In the genomic region with DNA sequence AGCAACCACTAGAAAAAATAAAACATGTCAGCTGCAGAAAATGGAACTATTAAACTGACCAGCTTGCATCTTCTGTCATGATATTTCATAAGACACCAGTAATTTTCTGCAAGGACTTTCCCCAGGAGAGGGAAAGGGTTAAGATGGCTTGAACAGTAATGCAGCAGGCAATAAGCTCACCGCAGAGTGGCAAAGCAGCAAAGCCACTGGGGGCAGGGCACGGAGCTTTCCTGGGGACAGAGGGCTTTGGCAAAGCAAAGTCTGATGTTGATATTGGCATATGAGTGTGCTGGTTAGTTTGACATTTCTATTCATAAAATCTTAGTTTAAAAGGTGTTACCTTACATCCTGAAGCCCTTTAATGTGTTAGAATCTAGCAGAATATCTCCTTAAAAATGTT, we compare ENCODE assay signal across 1 cellular context.
TF ChIP-seq lines count a peak whose summit lies in the region.

No MANE protein-coding gene starts in this region.

TF ChIP-seq in HepG2, 621 proteins besides CTCF, POLR2A, EP300 and RAD21:
- TF ChIP-seq ELF3 (CRISPR knock-in tag; IDR thresholded peaks at IDR 0.05), result no peak
- no peak for TF ChIP-seq SIN3A (IDR thresholded peaks at IDR 0.05; ENCODE audit: borderline replicate concordance, low read depth, low read length)
- TF ChIP-seq ARID5B (CRISPR knock-in tag; IDR thresholded peaks at IDR 0.05), result no peak
- TF ChIP-seq MBNL3 (CRISPR knock-in tag; conservative IDR thresholded peaks at IDR 0.05), result no peak
- TF ChIP-seq ZNF281 (CRISPR knock-in tag; IDR thresholded peaks at IDR 0.05; ENCODE audit: borderline replicate concordance), result 0 out of 2 replicates have a peak, but pooled peaks have one; percentile 43
- TF ChIP-seq, protein P1, sequence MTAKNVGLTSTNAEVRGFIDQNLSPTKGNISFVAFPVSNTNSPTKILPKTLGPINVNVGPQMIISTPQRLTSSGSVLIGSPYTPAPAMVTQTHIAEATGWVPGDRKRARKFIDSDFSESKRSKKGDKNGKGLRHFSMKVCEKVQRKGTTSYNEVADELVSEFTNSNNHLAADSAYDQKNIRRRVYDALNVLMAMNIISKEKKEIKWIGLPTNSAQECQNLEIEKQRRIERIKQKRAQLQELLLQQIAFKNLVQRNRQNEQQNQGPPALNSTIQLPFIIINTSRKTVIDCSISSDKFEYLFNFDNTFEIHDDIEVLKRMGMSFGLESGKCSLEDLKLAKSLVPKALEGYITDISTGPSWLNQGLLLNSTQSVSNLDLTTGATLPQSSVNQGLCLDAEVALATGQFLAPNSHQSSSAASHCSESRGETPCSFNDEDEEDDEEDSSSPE (CRISPR knock-in tag; IDR thresholded peaks at IDR 0.05), result no peak
- TF ChIP-seq ZBTB21 (CRISPR knock-in tag; IDR thresholded peaks at IDR 0.05), result no peak
- TF ChIP-seq, protein P2, sequence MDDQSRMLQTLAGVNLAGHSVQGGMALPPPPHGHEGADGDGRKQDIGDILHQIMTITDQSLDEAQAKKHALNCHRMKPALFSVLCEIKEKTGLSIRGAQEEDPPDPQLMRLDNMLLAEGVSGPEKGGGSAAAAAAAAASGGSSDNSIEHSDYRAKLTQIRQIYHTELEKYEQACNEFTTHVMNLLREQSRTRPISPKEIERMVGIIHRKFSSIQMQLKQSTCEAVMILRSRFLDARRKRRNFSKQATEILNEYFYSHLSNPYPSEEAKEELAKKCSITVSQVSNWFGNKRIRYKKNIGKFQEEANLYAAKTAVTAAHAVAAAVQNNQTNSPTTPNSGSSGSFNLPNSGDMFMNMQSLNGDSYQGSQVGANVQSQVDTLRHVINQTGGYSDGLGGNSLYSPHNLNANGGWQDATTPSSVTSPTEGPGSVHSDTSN (CRISPR knock-in tag; IDR thresholded peaks at IDR 0.05; ENCODE audit: borderline replicate concordance), result no peak
- no peak for TF ChIP-seq ZNF3 (CRISPR knock-in tag; IDR thresholded peaks at IDR 0.05)
- TF ChIP-seq ZNF839 (CRISPR knock-in tag; IDR thresholded peaks at IDR 0.05; ENCODE audit: borderline replicate concordance), result no peak
- TF ChIP-seq SETDB1 (CRISPR knock-in tag; IDR thresholded peaks at IDR 0.05; ENCODE audit: borderline replicate concordance), result no peak
- TF ChIP-seq ZNF652 (CRISPR knock-in tag; IDR thresholded peaks at IDR 0.05; ENCODE audit: borderline replicate concordance, low read depth), result peak; percentile 81
- no peak for TF ChIP-seq ZNF253 (CRISPR knock-in tag; IDR thresholded peaks at IDR 0.05; ENCODE audit: borderline replicate concordance)
- TF ChIP-seq MLLT10 (CRISPR knock-in tag; IDR thresholded peaks at IDR 0.05), result no peak
